In the genomic region with DNA sequence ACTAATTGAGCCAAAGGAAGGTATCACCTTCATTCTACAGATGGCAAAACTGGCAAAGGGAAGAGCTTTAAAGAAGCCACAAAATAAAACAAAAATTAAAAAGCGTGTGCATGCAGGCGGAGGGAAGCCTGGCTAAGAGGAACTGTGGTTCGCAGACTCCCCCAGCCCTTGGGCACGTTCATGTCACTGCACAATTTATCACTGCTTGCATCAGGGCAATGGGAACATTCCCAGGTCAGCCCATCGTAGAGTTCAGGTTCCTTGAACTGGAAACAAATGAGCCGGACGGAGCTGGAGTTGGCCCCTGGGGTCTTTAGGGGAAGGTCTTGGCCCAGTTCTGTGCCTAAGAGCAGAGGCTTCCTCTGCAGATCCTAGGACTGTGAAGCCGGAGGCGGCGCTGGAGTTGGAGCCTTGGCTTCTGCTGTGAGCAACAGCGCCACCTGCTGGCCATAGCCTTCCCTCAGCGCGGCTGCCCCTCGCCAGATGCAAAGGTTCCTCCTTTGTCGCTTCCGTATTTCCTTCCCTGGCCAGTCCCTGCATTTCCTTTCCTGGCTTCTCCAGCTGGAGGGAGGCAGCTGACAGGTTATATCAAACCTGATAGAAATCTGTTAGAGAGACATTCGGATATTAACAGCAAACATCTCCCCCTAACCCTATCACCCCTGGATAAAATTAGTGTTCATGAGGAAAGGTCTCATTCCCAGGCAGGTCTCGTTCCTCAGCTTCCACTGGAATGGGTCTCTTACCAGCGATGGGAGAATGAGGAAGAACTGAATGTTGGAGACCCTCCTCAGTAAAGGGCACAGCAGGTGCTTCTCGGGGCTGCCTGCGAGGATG, we compare ENCODE assay signal across 7 cellular contexts.
DNase-seq lines count a peak whose midpoint lies in the region; ATAC-seq, FAIRE-seq and TF ChIP-seq lines count a peak whose summit lies in the region.
"Not testable (repeated sequence)": the region's sequence is repeated elsewhere in the genome, so short reads cannot be mapped to it uniquely, and the experiment has no call there.

No MANE protein-coding gene starts in this region.

- not testable (repeated sequence) for H3K36me3 ChIP-seq in ascending aorta

- H3K9me3 ChIP-seq in ascending aorta = not testable (repeated sequence)

- H3K27ac ChIP-seq in ascending aorta = not testable (repeated sequence)

- H3K4me3 ChIP-seq in ascending aorta; retinal pigment epithelial cell (ENCODE audit: low read length): not testable (repeated sequence)

- H3K4me1 ChIP-seq in ascending aorta = not testable (repeated sequence)

- intact Hi-C loops in ascending aorta (cut with DNase I) = loop anchor here (2.0 to 10.0 kb wide), 3 partner anchors 37 to 784 kb away; no protein-coding TSS in a partner anchor

- FAIRE-seq in GM18507 (lab: Jason Lieb, UNC) = peak; percentile 78

- not testable (repeated sequence) for H3K27me3 ChIP-seq in ascending aorta

- peak; percentile 86 for ATAC-seq in HG02970 (IDR thresholded peaks at IDR 0.05; ENCODE audit: low FRiP score, unreplicated experiment)

- not testable (repeated sequence) for DNase-seq in GM18507 (ENCODE audit: extremely low spot score, insufficient read length, low read depth)
- DNase-seq in NCI-H2081 (lab: John Stamatoyannopoulos, UW) (peak; percentile 57 to 58), UCSD-AML1 (lab: John Stamatoyannopoulos, UW; ENCODE audit: unreplicated experiment) (peak; percentile 81), ascending aorta (ENCODE audit: low spot score in 2 of 2) (peak in 1 of 2 donors; percentile 88), hepatic stellate cell (ENCODE audit: low spot score) (peak; percentile 31), retinal pigment epithelial cell (ENCODE audit: low read depth) (peak; percentile 8)

- TF ChIP-seq CTCF in ascending aorta (IDR thresholded peaks at IDR 0.05) (peak; percentile 77 to 86 (median 85)), retinal pigment epithelial cell (conservative IDR thresholded peaks at IDR 0.05; ENCODE audit: low read depth, low read length) (peak; percentile 73)
